1 cellular context compared by ENCODE assay signal in genomic region chr15:40405501-40406381, GRCh38.
TF ChIP-seq lines count a peak whose summit lies in the region.

TSS of gene IVD (plus strand) at chr15:40405795. CDS start at chr15:40405828, 33 bp downstream.

TF ChIP-seq in GM12878, 131 proteins besides CTCF, POLR2A, EP300 and RAD21 (continued from another document and continues in another):
- TF ChIP-seq ZNF592 (IDR thresholded peaks at IDR 0.05) (no peak), NFIC (IDR thresholded peaks at IDR 0.05; ENCODE audit: low read depth, low read length) (no peak), USF1 (IDR thresholded peaks at IDR 0.05; ENCODE audit: borderline replicate concordance, extremely low read length, insufficient read depth, low read depth, low read length) (no peak), MLLT1 (IDR thresholded peaks at IDR 0.05) (peak; percentile 78), CHD2 (IDR thresholded peaks at IDR 0.05; ENCODE audit: borderline replicate concordance, low read depth, low read length) (peak; percentile 94), IRF3 (IDR thresholded peaks at IDR 0.05) (peak; percentile 84), RFX5 (IDR thresholded peaks at IDR 0.05; ENCODE audit: low read depth, low read length) (peak; percentile 73; the same call in 1 of the 2 replicates), TCF3 (IDR thresholded peaks at IDR 0.05; ENCODE audit: borderline replicate concordance, insufficient read depth, low read depth, low read length) (0 out of 2 replicates have a peak, but pooled peaks have one; percentile 30), HDGF (IDR thresholded peaks at IDR 0.05) (peak; percentile 62; the same call in 1 of the 2 replicates), FOXM1 (IDR thresholded peaks at IDR 0.05; ENCODE audit: low read depth, low read length) (no peak), ATF7 (IDR thresholded peaks at IDR 0.05; ENCODE audit: low read depth) (0 out of 2 replicates have a peak, but pooled peaks have one; percentile 16), CREM (IDR thresholded peaks at IDR 0.05; ENCODE audit: low read depth) (no peak), SRF (IDR thresholded peaks at IDR 0.05; ENCODE audit: low read depth in 2 of 2, low read length in 2 of 2) (0 out of 4 replicates have a peak, but pooled peaks of 1 of the 2 experiments have one; percentile 10), CBFB (IDR thresholded peaks at IDR 0.05; ENCODE audit: low read depth) (peak; percentile 57), RB1 (IDR thresholded peaks at IDR 0.05; ENCODE audit: borderline replicate concordance) (no peak; the same call in 1 of the 2 replicates), PBX3 (IDR thresholded peaks at IDR 0.05; ENCODE audit: insufficient replicate concordance, low read depth, low read length) (peak; percentile 96), RUNX3 (IDR thresholded peaks at IDR 0.05; ENCODE audit: low read length) (0 out of 2 replicates have a peak, but pooled peaks have one; percentile 7), ZZZ3 (IDR thresholded peaks at IDR 0.05; ENCODE audit: control insufficient read depth, insufficient read length, low read depth) (no peak), CHD4 (IDR thresholded peaks at IDR 0.05) (no peak), PKNOX1 (IDR thresholded peaks at IDR 0.05) (peak; percentile 98), KLF5 (IDR thresholded peaks at IDR 0.05; ENCODE audit: partially characterized antibody) (no peak), EED (IDR thresholded peaks at IDR 0.05; ENCODE audit: low read depth) (no peak), RELB (IDR thresholded peaks at IDR 0.05; ENCODE audit: low read depth) (0 out of 2 replicates have a peak, but pooled peaks have one; percentile 47), MEF2B (IDR thresholded peaks at IDR 0.05; ENCODE audit: partially characterized antibody, poor library complexity, severe bottlenecking) (no peak), NR2C2 (IDR thresholded peaks at IDR 0.05; ENCODE audit: borderline replicate concordance, control insufficient read depth, insufficient read length, low read depth) (no peak), SUZ12 (IDR thresholded peaks at IDR 0.05; ENCODE audit: unreplicated experiment) (no peak), HDAC6 (IDR thresholded peaks at IDR 0.05; ENCODE audit: unreplicated experiment) (peak; percentile 29), LARP7 (IDR thresholded peaks at IDR 0.05) (peak; percentile 87), CREB1 (IDR thresholded peaks at IDR 0.05; ENCODE audit: low read depth) (0 out of 2 replicates have a peak, but pooled peaks have one; percentile 50), CEBPZ (IDR thresholded peaks at IDR 0.05; ENCODE audit: low read depth, low read length) (peak; percentile 63), SMARCA5 (IDR thresholded peaks at IDR 0.05) (0 out of 2 replicates have a peak, but pooled peaks have one; percentile 38), E4F1 (IDR thresholded peaks at IDR 0.05; ENCODE audit: borderline replicate concordance, partially characterized antibody) (no peak), MAX (IDR thresholded peaks at IDR 0.05; ENCODE audit: low read depth, low read length) (peak; percentile 65; the same call in 1 of the 2 replicates), EGR1 (IDR thresholded peaks at IDR 0.05; ENCODE audit: borderline replicate concordance in 1 of 2, low read depth in 2 of 2, low read length in 2 of 2) (0 out of 3 replicates have a peak, but pooled peaks of 1 of the 2 experiments have one; percentile 48), FOS (IDR thresholded peaks at IDR 0.05; ENCODE audit: borderline replicate concordance, extremely low read depth, insufficient read length) (peak; percentile 66), ATF3 (IDR thresholded peaks at IDR 0.05; ENCODE audit: borderline replicate concordance, extremely low read depth, low read depth, low read length) (no peak)
